15 cellular contexts compared by ENCODE assay signal in genomic region chr1:206805357-206805756, GRCh38. TPM values are rescaled to one million over a fixed set of nuclear protein-coding genes. Genes with fewer than 3 reads are reported as not detected.
"Had no signal": no experiment of that assay in that cellular context is flagged by ENCODE, and none has a peak within 500 bp of the region (broad histone marks: within the 10 kb centered on the region; RNA-seq: fewer than 3 reads in every experiment).

No MANE protein-coding gene starts in this region.

- H3K9me3 Mint-ChIP-seq: mesothelial cell of epicardium, neural progenitor cell had no signal

- ATAC-seq: gastroesophageal sphincter, left colon had no signal

- H3K36me3 Mint-ChIP-seq: mesothelial cell of epicardium, neural progenitor cell had no signal

- H3K27ac ChIP-seq: cardiac muscle cell, dorsolateral prefrontal cortex, gastroesophageal sphincter, neural progenitor cell, SJCRH30, WERI-Rb-1 had no signal

- H3K4me1 ChIP-seq: gastroesophageal sphincter, SJCRH30 had no signal

- H3K4me3 Mint-ChIP-seq: mesothelial cell of epicardium, neural progenitor cell had no signal

- H3K27me3 ChIP-seq: gastroesophageal sphincter, SJCRH30 had no signal

- H3K9me3 ChIP-seq: gastroesophageal sphincter, SJCRH30 had no signal

- H3K36me3 ChIP-seq: cardiac muscle cell, gastroesophageal sphincter, neural progenitor cell, SJCRH30, WERI-Rb-1 had no signal

- H3K27ac Mint-ChIP-seq: mesothelial cell of epicardium, neural progenitor cell had no signal

- H3K4me3 ChIP-seq: cardiac muscle cell, dorsolateral prefrontal cortex, gastroesophageal sphincter, lung, neural progenitor cell, SJCRH30 had no signal

- DNase-seq: activated CD4-positive, alpha-beta T cell treated with anti-CD3 and anti-CD28 coated beads for 48 hours; activated naive CD4-positive, alpha-beta T cell; dorsolateral prefrontal cortex; left colon; SJCRH30; stimulated activated CD4-positive, alpha-beta T cell treated with anti-CD3 and anti-CD28 coated beads, Interleukin-1b, Interleukin-23, amount 100 ng/mL, for 48 hours; SW 1271; WERI-Rb-1 had no signal

RNA-seq across cellular contexts. Expression of gene IL10, which starts 33.1 kb away (rescaled TPM):
- total RNA-seq: cardiac muscle cell, mesothelial cell of epicardium, osteocyte had no signal
- polyA plus RNA-seq: cardiac muscle cell had no signal

RNA-seq across cellular contexts. Expression of gene IL19, which starts 34.8 kb away (rescaled TPM):
- total RNA-seq: cardiac muscle cell, dorsolateral prefrontal cortex, left colon, mesothelial cell of epicardium, osteocyte, SJCRH30, ureter had no signal
- polyA plus RNA-seq: cardiac muscle cell had no signal
